In genomic region chr11:75428989-75429640, GRCh38 we compare ENCODE assay signal across 10 cellular contexts. TPM values are rescaled to one million over a fixed set of nuclear protein-coding genes. Genes with fewer than 3 reads are reported as not detected.
DNase-seq lines count a peak whose midpoint lies in the region; ATAC-seq and TF ChIP-seq lines count a peak whose summit lies in the region.
"Had no signal": no experiment of that assay in that cellular context is flagged by ENCODE, and none has a peak within 500 bp of the region (broad histone marks: within the 10 kb centered on the region; RNA-seq: fewer than 3 reads in every experiment).

No MANE protein-coding gene starts in this region.

- H4K91ac ChIP-seq in neuronal stem cell (ENCODE audit: low read depth, low read length, poor library complexity): no peak overlapping the region

- no peak overlapping the region for H3K4ac ChIP-seq in neuronal stem cell (ENCODE audit: low read length)

- H2BK120ac ChIP-seq in neuronal stem cell (ENCODE audit: low read depth, low read length): no peak overlapping the region

- TF ChIP-seq CTCF in LNCaP clone FGC (IDR thresholded peaks at IDR 0.05; ENCODE audit: control insufficient read depth, extremely low read depth, insufficient read depth): no peak
- no peak for TF ChIP-seq CTCF in brain (conservative IDR thresholded peaks at IDR 0.05)

- H3K27me3 ChIP-seq in CD4-positive, alpha-beta memory T cell (ENCODE audit: insufficient read depth, low read length): peaks cover 6% of the 10 kb centered on the region
- H3K27me3 ChIP-seq in neuronal stem cell (ENCODE audit: control insufficient read depth in 3 of 3, insufficient read depth in 3 of 3, low read depth in 1 of 3, low read length in 3 of 3): peaks cover 28 to 46% (median 44%) of the 10 kb centered on the region in 3 experiments

- DNase-seq in CD4-positive, alpha-beta memory T cell: no peak
- DNase-seq in LNCaP clone FGC (ENCODE audit: low read depth): no peak
- DNase-seq in neuronal stem cell (ENCODE audit: low spot score): no peak
- no peak for DNase-seq in activated CD4-positive, alpha-beta T cell treated with anti-CD3 and anti-CD28 coated beads for 4 hours
- DNase-seq in SKM-1 (lab: John Stamatoyannopoulos, UW; ENCODE audit: unreplicated experiment): no peak
- no peak for DNase-seq in left colon
- DNase-seq: small intestine had no signal

- H3K79me1 ChIP-seq in neuronal stem cell (ENCODE audit: low read depth, low read length): no peaks in the 10 kb centered on the region

- no peak overlapping the region for H3K14ac ChIP-seq in neuronal stem cell (ENCODE audit: low read length)

- ATAC-seq in HG03108 (IDR thresholded peaks at IDR 0.05; ENCODE audit: unreplicated experiment) (no peak), left colon (no peak)

- no CpG with 5 or more reads among the region's 16 CpGs for WGBS in neuronal stem cell (ENCODE audit: extremely low coverage in 2 of 2, insufficient read length in 2 of 2, insufficient replicate concordance in 1 of 2), 2 donors

- no peaks in the 10 kb centered on the region for H3K36me3 ChIP-seq in CD4-positive, alpha-beta memory T cell (ENCODE audit: insufficient read depth, low read length)
- peaks cover 0 to 1% of the 10 kb centered on the region in 2 donors for H3K36me3 ChIP-seq in neuronal stem cell (replicated peaks in 1 of 2; ENCODE audit: control insufficient read depth in 2 of 2, insufficient read depth in 2 of 2, low read length in 2 of 2)
- H3K36me3 ChIP-seq: heart left ventricle had no signal

- peaks cover 0 to 4% of the 10 kb centered on the region in 2 donors for H3K36me3 Mint-ChIP-seq in CD4-positive, alpha-beta memory T cell
- H3K36me3 Mint-ChIP-seq in brain: peaks cover 32% of the 10 kb centered on the region

- no peak overlapping the region for H2BK5ac ChIP-seq in neuronal stem cell (ENCODE audit: low read length)

- POLR2A ChIA-PET in CD4-positive, alpha-beta memory T cell (lab: Charles Lee; ENCODE audit: partially characterized antibody): interaction anchor here (0.9 to 4.2 kb wide), 10 partner anchors 21 to 385 kb away, joined by 3 to 39 read pairs (median 5); partner anchors contain the start of genes GDPD5, RPS3 and SERPINH1

- peaks cover 25% of the 10 kb centered on the region for H3K4me1 ChIP-seq in CD4-positive, alpha-beta memory T cell (ENCODE audit: insufficient read depth, low read length)
- peaks cover 26 to 33% of the 10 kb centered on the region in 2 donors for H3K4me1 ChIP-seq in neuronal stem cell (ENCODE audit: control insufficient read depth in 2 of 2, insufficient read depth in 1 of 2, low read depth in 1 of 2, low read length in 2 of 2)

- no peak overlapping the region for H3K18ac ChIP-seq in neuronal stem cell (ENCODE audit: low read length)

- H3K4me2 ChIP-seq in neuronal stem cell (ENCODE audit: insufficient read depth, low read length, poor library complexity, severe bottlenecking): no peak overlapping the region

- H3K27ac ChIP-seq in CD4-positive, alpha-beta memory T cell (ENCODE audit: low read depth, low read length): no peak overlapping the region
- H3K27ac ChIP-seq in neuronal stem cell (replicated peaks; ENCODE audit: low read length): no peak overlapping the region

- H3K9me3 ChIP-seq in CD4-positive, alpha-beta memory T cell (ENCODE audit: control insufficient read depth in 1 of 2, low read length in 2 of 2): no peaks in the 10 kb centered on the region
- peaks cover 9 to 13% of the 10 kb centered on the region in 2 donors for H3K9me3 ChIP-seq in neuronal stem cell (replicated peaks in 1 of 2; ENCODE audit: control insufficient read depth in 2 of 2, insufficient read depth in 1 of 2, low read depth in 1 of 2, low read length in 2 of 2)

- peak overlapping the region in 5 of 7 donors; percentile 61 to 88 (median 81) for H3K27ac Mint-ChIP-seq in CD4-positive, alpha-beta memory T cell
- H3K27ac Mint-ChIP-seq in brain: peak overlapping the region; percentile 59 to 96 (median 87)

- H2BK12ac ChIP-seq in neuronal stem cell (ENCODE audit: low read length): no peak overlapping the region

- no peak overlapping the region for H3K23ac ChIP-seq in neuronal stem cell (ENCODE audit: low read depth, low read length, poor library complexity)

- peaks cover 0 to 5% (median 0%) of the 10 kb centered on the region in 8 donors for H3K9me3 Mint-ChIP-seq in CD4-positive, alpha-beta memory T cell
- peaks cover 2 to 10% (median 5%) of the 10 kb centered on the region in 5 experiments for H3K9me3 Mint-ChIP-seq in brain

- intact Hi-C loops in CD4-positive, alpha-beta memory T cell (cut with micrococcal nuclease): no loop called here
- intact Hi-C loops in left colon (cut with DNase I, micrococcal nuclease): no loop called here

- peak overlapping the region; percentile 68 to 85 (median 80) for H3K4me3 Mint-ChIP-seq in CD4-positive, alpha-beta memory T cell
- H3K4me3 Mint-ChIP-seq in brain: peak overlapping the region; percentile 80 to 88 (median 84)

- no peak overlapping the region for H4K8ac ChIP-seq in neuronal stem cell (ENCODE audit: low read depth, low read length)

- H3K27me3 Mint-ChIP-seq in CD4-positive, alpha-beta memory T cell: peaks cover 8 to 26% of the 10 kb centered on the region in 2 donors
- H3K27me3 Mint-ChIP-seq in brain: peaks cover 47% of the 10 kb centered on the region

- no peak overlapping the region for H3K4me3 ChIP-seq in CD4-positive, alpha-beta memory T cell (ENCODE audit: low read length in 2 of 2)
- peak overlapping the region; percentile 37 for H3K4me3 ChIP-seq in LNCaP clone FGC (ENCODE audit: low read depth, low read length)
- peak overlapping the region in 1 of 2 donors; percentile 42 for H3K4me3 ChIP-seq in neuronal stem cell (ENCODE audit: low read length in 2 of 2)

- H2AK5ac ChIP-seq in neuronal stem cell (ENCODE audit: low read depth, low read length): no peak overlapping the region

- CTCF ChIA-PET in CD4-positive, alpha-beta memory T cell (lab: Charles Lee; ENCODE audit: partially characterized antibody): interaction anchor here (1.1 to 7.7 kb wide), 3 partner anchors 22 to 29 kb away, joined by 3 to 29 read pairs (median 5); partner anchors contain the start of gene RPS3

- H3K4me1 Mint-ChIP-seq in CD4-positive, alpha-beta memory T cell: peaks cover 14 to 43% (median 22%) of the 10 kb centered on the region in 4 donors
- H3K4me1 Mint-ChIP-seq in brain: peaks cover 69% of the 10 kb centered on the region

- peak overlapping the region; percentile 98 for H2AFZ ChIP-seq in neuronal stem cell (ENCODE audit: low read length)

- H2BK15ac ChIP-seq in neuronal stem cell (ENCODE audit: low read length): no peak overlapping the region

- no peak overlapping the region for H3K9ac ChIP-seq in neuronal stem cell (ENCODE audit: low read depth, low read length, poor library complexity)

RNA-seq across cellular contexts. Expression of gene KLHL35, which starts 3.9 kb away (rescaled TPM):
- 1 to 10 TPM; 1.2 to 1.5 TPM for total RNA-seq in CD4-positive, alpha-beta memory T cell
- 1 to 10 TPM in 1 of 2 donors, under 1 TPM in 1; 0.93 to 1.5 TPM for polyA plus RNA-seq in CD4-positive, alpha-beta memory T cell
- polyA plus RNA-seq in brain (ENCODE audit: insufficient read depth, low read depth, low replicate concordance): 12.1 TPM
- polyA plus RNA-seq in neuronal stem cell (2013, experiment 1 of 2): 1.2 TPM
- 1.5 TPM for polyA plus RNA-seq in neuronal stem cell (2013, experiment 2 of 2)
- under 1 TPM in 1 of 2 donors, not detected in 1; 0.37 TPM for total RNA-seq in left colon

RNA-seq across cellular contexts. Expression of gene RPS3, which starts 29.8 kb away (rescaled TPM):
- 1,000 to 10,000 TPM; 4,846 to 5,053 TPM for total RNA-seq in CD4-positive, alpha-beta memory T cell
- 1,000 to 10,000 TPM; 5,445 to 5,812 TPM for polyA plus RNA-seq in CD4-positive, alpha-beta memory T cell
- 3,030 TPM for polyA plus RNA-seq in brain (ENCODE audit: insufficient read depth, low read depth, low replicate concordance)
- polyA plus RNA-seq in neuronal stem cell (2013, experiment 1 of 2): 5,741 TPM
- 5,744 TPM for polyA plus RNA-seq in neuronal stem cell (2013, experiment 2 of 2)
- 1,000 to 10,000 TPM; 1,894 to 1,934 TPM for total RNA-seq in left colon
